ENCODE assay signal across 30 cellular contexts in the genomic region with DNA sequence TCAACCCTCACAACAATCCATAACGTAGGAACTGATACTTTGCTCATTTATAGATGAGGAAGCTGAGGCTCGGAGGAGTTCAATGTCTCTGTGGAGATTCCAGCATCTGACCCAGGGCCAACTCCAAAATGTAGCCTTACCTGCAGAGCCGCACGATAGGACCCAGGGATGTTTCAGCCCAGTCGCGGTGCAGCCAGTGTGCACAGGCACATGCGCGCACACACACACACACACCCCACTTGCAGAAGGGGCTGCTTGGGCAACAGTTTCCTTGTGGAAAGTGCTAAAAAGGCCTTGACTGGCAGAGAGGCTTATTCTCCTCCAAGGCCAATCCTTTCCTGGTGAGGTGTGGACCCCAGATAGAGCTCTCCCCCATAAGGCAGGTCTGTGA.
A peak's percentile ranks its signal among the peaks of the same experiment; 100 is the strongest.
DNase-seq lines count a peak whose midpoint lies in the region; ATAC-seq and TF ChIP-seq lines count a peak whose summit lies in the region.
"Had no signal": no experiment of that assay in that cellular context is flagged by ENCODE, and none has a peak within 500 bp of the region (broad histone marks: within the 10 kb centered on the region; RNA-seq: fewer than 3 reads in every experiment).

No MANE protein-coding gene starts in this region.

- peaks cover 9% of the 10 kb centered on the region; the same call in 2 of the 3 replicates for H3K4me1 Mint-ChIP-seq in GM23338
- peaks cover 79% of the 10 kb centered on the region for H3K4me1 Mint-ChIP-seq in dendritic cell treated with granulocyte-macrophage colony-stimulating factor and Interleukin-4, amounts not matched to agents 40 ng/mL and 50 ng/mL, for 4 days (ENCODE audit: low read depth)

- DNase-seq in GM23338 (ENCODE audit: low spot score): no peak
- DNase-seq in neuronal stem cell (ENCODE audit: low spot score): no peak
- no peak for DNase-seq in tibial nerve (ENCODE audit: low spot score in 2 of 2)
- DNase-seq in psoas muscle: no peak
- DNase-seq: activated CD4-positive, alpha-beta T cell treated with anti-CD3 and anti-CD28 coated beads, Interleukin-2, amount 10 ng/mL, durations not matched to agents 24 days and 14 days; activated CD8-positive, alpha-beta memory T cell treated with anti-CD3 and anti-CD28 coated beads for 24 hours; activated effector memory CD4-positive, alpha-beta T cell treated with Interleukin-2 at 50 U/mL for 16 hours; activated T-cell treated with anti-CD3 and anti-CD28 coated beads for 4 hours; AML-193; effector memory CD8-positive, alpha-beta T cell; KG1; left ventricle myocardium inferior; NCI-H1417 treated with DMSO at 0.1 percent for 48 hours; NCI-H2081; NCI-H2227 treated with DMSO at 0.1 percent for 48 hours; NCI-H526; NK-92 treated with Interleukin-12 subunit alpha and Interleukin-12 subunit beta, amount 100 ng/mL, for 24 hours; occipital lobe; stimulated activated CD4-positive, alpha-beta T cell treated with anti-CD3 and anti-CD28 coated beads, Interleukin-4, amount 100 ng/mL, for 24 hours; stimulated activated naive B cell treated with anti-CD40 and anti-IgM and Interleukin-4, amounts not matched to agents 10 μg/mL and 1 μg/mL and 100 μg/mL, for 72 hours; T-helper 9 cell; uterus; WERI-Rb-1 had no signal

- H2AK5ac ChIP-seq in neuronal stem cell (ENCODE audit: low read depth, low read length): no peak overlapping the region

- ATAC-seq in GM23338: no peak
- no peak for ATAC-seq in GM21390 (IDR thresholded peaks at IDR 0.05; ENCODE audit: unreplicated experiment)
- ATAC-seq in GM18909 (IDR thresholded peaks at IDR 0.05; ENCODE audit: poor library complexity, unreplicated experiment): no peak
- no peak for ATAC-seq in psoas muscle
- ATAC-seq: activated naive CD4-positive, alpha-beta T cell treated with anti-CD3 and anti-CD28 coated beads, Interleukin-2, amount 50 U/mL, for 72 hours; effector memory CD8-positive, alpha-beta T cell; Panc1 had no signal

- H3K79me1 ChIP-seq in neuronal stem cell (ENCODE audit: low read depth, low read length): no peaks in the 10 kb centered on the region

- H3K9ac ChIP-seq in BLaER1 (peak overlapping the region; percentile 67), neuronal stem cell (ENCODE audit: low read depth, low read length, poor library complexity) (no peak overlapping the region)

- H3K9me3 ChIP-seq in BLaER1: peaks cover 1% of the 10 kb centered on the region; the same call in 1 of the 2 replicates
- peaks cover 0 to 3% of the 10 kb centered on the region in 2 donors for H3K9me3 ChIP-seq in neuronal stem cell (replicated peaks in 1 of 2; ENCODE audit: control insufficient read depth in 2 of 2, insufficient read depth in 1 of 2, low read depth in 1 of 2, low read length in 2 of 2)
- peaks cover 0 to under 1% (median 0%) of the 10 kb centered on the region in 4 donors for H3K9me3 ChIP-seq in tibial nerve
- H3K9me3 ChIP-seq in psoas muscle: peaks cover under 1% of the 10 kb centered on the region
- H3K9me3 ChIP-seq: uterus had no signal

- no peak overlapping the region for H2BK12ac ChIP-seq in neuronal stem cell (ENCODE audit: low read length)

- H3K27me3 Mint-ChIP-seq in GM23338 (ENCODE audit: insufficient read depth, low read depth, poor library complexity): peaks cover 7% of the 10 kb centered on the region
- no peaks in the 10 kb centered on the region for H3K27me3 Mint-ChIP-seq in dendritic cell treated with granulocyte-macrophage colony-stimulating factor and Interleukin-4, amounts not matched to agents 40 ng/mL and 50 ng/mL, for 4 days
- H3K27me3 Mint-ChIP-seq: activated CD4-positive, alpha-beta T cell treated with anti-CD3 and anti-CD28 coated beads, Interleukin-2, amount 10 ng/mL, durations not matched to agents 24 days and 14 days; effector memory CD8-positive, alpha-beta T cell; stimulated activated naive B cell treated with anti-CD40 and anti-IgM and Interleukin-4, amounts not matched to agents 10 μg/mL and 1 μg/mL and 100 μg/mL, for 72 hours had no signal

- no peaks in the 10 kb centered on the region for H3K9me2 ChIP-seq in GM23338 (ENCODE audit: insufficient read depth)

- H4K20me1 ChIP-seq in BLaER1: no peaks in the 10 kb centered on the region
- H4K20me1 ChIP-seq in GM23338 (replicated peaks; ENCODE audit: insufficient read depth): no peaks in the 10 kb centered on the region

- H3K27ac ChIP-seq in BLaER1 (peak overlapping the region; percentile 78), GM23338 (ENCODE audit: low read depth) (no peak overlapping the region), neuronal stem cell (replicated peaks; ENCODE audit: low read length) (no peak overlapping the region), tibial nerve (no peak overlapping the region), psoas muscle (no peak overlapping the region)
- H3K27ac ChIP-seq: coronary artery, left ventricle myocardium inferior, uterus, WERI-Rb-1 had no signal

- no peaks in the 10 kb centered on the region for H3K36me3 ChIP-seq in BLaER1
- no peaks in the 10 kb centered on the region for H3K36me3 ChIP-seq in GM23338 (ENCODE audit: insufficient read depth)
- H3K36me3 ChIP-seq in neuronal stem cell (replicated peaks in 1 of 2; ENCODE audit: control insufficient read depth in 2 of 2, insufficient read depth in 2 of 2, low read length in 2 of 2): no peaks in the 10 kb centered on the region
- H3K36me3 ChIP-seq in tibial nerve: no peaks in the 10 kb centered on the region
- no peaks in the 10 kb centered on the region for H3K36me3 ChIP-seq in psoas muscle (ENCODE audit: insufficient read depth in 1 of 2, low read depth in 1 of 2)
- H3K36me3 ChIP-seq: left ventricle myocardium inferior, uterus, WERI-Rb-1 had no signal

- H2AFZ ChIP-seq in GM23338 (0 out of 2 replicates have a peak overlapping the region, but pooled peaks have one; percentile 52), neuronal stem cell (ENCODE audit: low read length) (peak overlapping the region; percentile 58)

- H3K4me1 ChIP-seq in BLaER1: peaks cover 84% of the 10 kb centered on the region
- no peaks in the 10 kb centered on the region for H3K4me1 ChIP-seq in GM23338 (ENCODE audit: insufficient read depth)
- H3K4me1 ChIP-seq in neuronal stem cell (ENCODE audit: control insufficient read depth in 2 of 2, insufficient read depth in 1 of 2, low read depth in 1 of 2, low read length in 2 of 2): peaks cover 10 to 16% of the 10 kb centered on the region in 2 donors
- H3K4me1 ChIP-seq in tibial nerve: peaks cover 0 to 28% (median 8%) of the 10 kb centered on the region in 4 donors
- H3K4me1 ChIP-seq in psoas muscle: no peaks in the 10 kb centered on the region
- H3K4me1 ChIP-seq: uterus had no signal

- no peak overlapping the region for H4K91ac ChIP-seq in neuronal stem cell (ENCODE audit: low read depth, low read length, poor library complexity)

- H3K14ac ChIP-seq in neuronal stem cell (ENCODE audit: low read length): no peak overlapping the region

- H3K27me3 ChIP-seq in BLaER1: no peaks in the 10 kb centered on the region
- no peaks in the 10 kb centered on the region for H3K27me3 ChIP-seq in GM23338 (ENCODE audit: insufficient read depth)
- H3K27me3 ChIP-seq in neuronal stem cell (ENCODE audit: control insufficient read depth in 3 of 3, insufficient read depth in 3 of 3, low read depth in 1 of 3, low read length in 3 of 3): no peaks in the 10 kb centered on the region
- no peaks in the 10 kb centered on the region for H3K27me3 ChIP-seq in tibial nerve
- H3K27me3 ChIP-seq in psoas muscle (ENCODE audit: insufficient read depth in 3 of 3, low read length in 2 of 3): no peaks in the 10 kb centered on the region
- H3K27me3 ChIP-seq: uterus had no signal

- H2BK120ac ChIP-seq in neuronal stem cell (ENCODE audit: low read depth, low read length): no peak overlapping the region

- H3K23ac ChIP-seq in neuronal stem cell (ENCODE audit: low read depth, low read length, poor library complexity): no peak overlapping the region

- H3K4me3 ChIP-seq in BLaER1 (peak overlapping the region; percentile 5; the same call in 1 of the 2 replicates), GM23338 (no peak overlapping the region), neuronal stem cell (ENCODE audit: low read length in 2 of 2) (no peak overlapping the region), tibial nerve (no peak overlapping the region), psoas muscle (no peak overlapping the region)
- H3K4me3 ChIP-seq: coronary artery, left ventricle myocardium inferior, uterus had no signal

- no peak overlapping the region for H2BK15ac ChIP-seq in neuronal stem cell (ENCODE audit: low read length)

- H3K18ac ChIP-seq in neuronal stem cell (ENCODE audit: low read length): peak overlapping the region; percentile 44

- H4K8ac ChIP-seq in neuronal stem cell (ENCODE audit: low read depth, low read length): no peak overlapping the region

- H3F3A ChIP-seq in GM23338 (replicated peaks; ENCODE audit: low read depth): no peaks in the 10 kb centered on the region

- no peak overlapping the region for H3K4me3 Mint-ChIP-seq in GM23338
- no peak overlapping the region for H3K4me3 Mint-ChIP-seq in dendritic cell treated with granulocyte-macrophage colony-stimulating factor and Interleukin-4, amounts not matched to agents 40 ng/mL and 50 ng/mL, for 4 days
- H3K4me3 Mint-ChIP-seq: activated CD4-positive, alpha-beta T cell treated with anti-CD3 and anti-CD28 coated beads, Interleukin-2, amount 10 ng/mL, durations not matched to agents 24 days and 14 days; effector memory CD8-positive, alpha-beta T cell; stimulated activated naive B cell treated with anti-CD40 and anti-IgM and Interleukin-4, amounts not matched to agents 10 μg/mL and 1 μg/mL and 100 μg/mL, for 72 hours had no signal

- intact Hi-C loops in dendritic cell treated with granulocyte-macrophage colony-stimulating factor and Interleukin-4, amounts not matched to agents 40 ng/mL and 50 ng/mL, for 4 days (cut with micrococcal nuclease): loop anchor here (10.0 kb wide), 1 partner anchor 100 kb away; no protein-coding TSS in a partner anchor
- intact Hi-C loops in psoas muscle (cut with DNase I): loop anchor here (5.0 to 10.0 kb wide), 4 partner anchors 150 to 363 kb away; no protein-coding TSS in a partner anchor

- WGBS in neuronal stem cell (ENCODE audit: extremely low coverage in 2 of 2, insufficient read length in 2 of 2, insufficient replicate concordance in 1 of 2), 2 donors: no CpG with 5 or more reads among the region's 8 CpGs
- 72 to 94% methylated on average over 2 to 8 of the region's 8 CpGs for WGBS in tibial nerve, 2 donors
- 89 to 92% (median 92%) methylated on average over 8 of the region's 8 CpGs for WGBS in psoas muscle, 3 donors

- no peak for TF ChIP-seq EP300 in tibial nerve (IDR thresholded peaks at IDR 0.05)

- H3K36me3 Mint-ChIP-seq in GM23338 (ENCODE audit: low read depth): peaks cover 2% of the 10 kb centered on the region; the same call in 2 of the 3 replicates
- H3K36me3 Mint-ChIP-seq in dendritic cell treated with granulocyte-macrophage colony-stimulating factor and Interleukin-4, amounts not matched to agents 40 ng/mL and 50 ng/mL, for 4 days (ENCODE audit: low read depth): no peaks in the 10 kb centered on the region
- H3K36me3 Mint-ChIP-seq: stimulated activated naive B cell treated with anti-CD40 and anti-IgM and Interleukin-4, amounts not matched to agents 10 μg/mL and 1 μg/mL and 100 μg/mL, for 72 hours had no signal

- no peak overlapping the region for H2BK5ac ChIP-seq in neuronal stem cell (ENCODE audit: low read length)

- no peak overlapping the region for H3K27ac Mint-ChIP-seq in GM23338
- H3K27ac Mint-ChIP-seq in dendritic cell treated with granulocyte-macrophage colony-stimulating factor and Interleukin-4, amounts not matched to agents 40 ng/mL and 50 ng/mL, for 4 days: peak overlapping the region; percentile 64
- H3K27ac Mint-ChIP-seq: activated CD4-positive, alpha-beta T cell treated with anti-CD3 and anti-CD28 coated beads, Interleukin-2, amount 10 ng/mL, durations not matched to agents 24 days and 14 days; activated naive CD4-positive, alpha-beta T cell treated with anti-CD3 and anti-CD28 coated beads, Interleukin-2, amount 50 U/mL, for 72 hours; stimulated activated naive B cell treated with anti-CD40 and anti-IgM and Interleukin-4, amounts not matched to agents 10 μg/mL and 1 μg/mL and 100 μg/mL, for 72 hours had no signal

- H3K79me2 ChIP-seq in GM23338 (replicated peaks; ENCODE audit: insufficient read depth): no peaks in the 10 kb centered on the region

- no peak for TF ChIP-seq CTCF in GM23338 (conservative IDR thresholded peaks at IDR 0.05; ENCODE audit: low read depth in 2 of 2)
- TF ChIP-seq CTCF in tibial nerve (IDR thresholded peaks at IDR 0.05): no peak
- TF ChIP-seq CTCF in psoas muscle (IDR thresholded peaks at IDR 0.05): no peak

- TF ChIP-seq POLR2A in tibial nerve (IDR thresholded peaks at IDR 0.05): no peak

- H3K9me3 Mint-ChIP-seq in GM23338: peaks cover 8% of the 10 kb centered on the region
- H3K9me3 Mint-ChIP-seq in dendritic cell treated with granulocyte-macrophage colony-stimulating factor and Interleukin-4, amounts not matched to agents 40 ng/mL and 50 ng/mL, for 4 days: peaks cover 2% of the 10 kb centered on the region
- H3K9me3 Mint-ChIP-seq: effector memory CD8-positive, alpha-beta T cell; stimulated activated naive B cell treated with anti-CD40 and anti-IgM and Interleukin-4, amounts not matched to agents 10 μg/mL and 1 μg/mL and 100 μg/mL, for 72 hours had no signal

- H3K4ac ChIP-seq in neuronal stem cell (ENCODE audit: low read length): no peak overlapping the region

- H3K4me2 ChIP-seq in BLaER1 (peak overlapping the region; percentile 93), GM23338 (no peak overlapping the region), neuronal stem cell (ENCODE audit: insufficient read depth, low read length, poor library complexity, severe bottlenecking) (no peak overlapping the region)
